In the genomic region with DNA sequence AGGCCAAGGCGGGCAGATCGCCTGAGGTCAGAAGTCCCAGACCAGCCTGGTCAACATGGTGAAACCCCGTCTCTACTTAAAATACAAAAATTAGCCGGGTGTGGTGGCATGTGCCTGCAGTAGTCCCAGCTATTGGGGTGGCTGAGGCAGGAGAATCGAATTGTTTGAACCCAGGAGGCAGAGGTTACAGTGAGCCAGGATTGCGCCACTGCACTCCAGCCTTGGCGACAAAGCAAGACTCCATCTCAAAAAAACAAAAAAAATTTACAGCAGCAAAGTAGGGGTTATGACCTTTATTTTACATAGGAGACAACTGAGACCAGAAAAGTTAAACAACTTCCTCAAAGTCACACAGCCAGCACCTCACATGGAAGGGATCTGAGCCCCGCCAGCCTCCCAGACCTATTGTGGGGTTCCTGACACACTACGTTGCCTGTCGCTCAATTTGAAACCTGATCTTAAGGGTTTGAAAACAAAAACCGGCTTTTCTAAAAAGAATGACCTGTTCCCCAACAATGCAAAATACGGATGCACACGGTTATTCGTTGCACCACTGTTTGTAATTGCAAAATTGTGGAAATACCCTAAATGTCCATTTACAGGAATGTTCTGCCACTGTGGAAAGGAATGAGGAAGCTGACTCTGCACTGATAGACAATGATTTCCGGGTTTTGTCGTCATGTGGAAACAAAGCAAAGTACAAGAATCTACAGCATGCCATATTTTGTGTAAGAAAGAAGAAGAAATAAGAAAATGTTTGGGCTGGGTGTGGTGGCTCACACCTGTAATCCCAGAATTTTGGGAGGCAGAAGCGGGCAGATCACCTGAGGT, we compare ENCODE assay signal across 1 cellular context.
TF ChIP-seq lines count a peak whose summit lies in the region.

No MANE protein-coding gene starts in this region.

TF ChIP-seq in HepG2, 621 proteins besides CTCF, POLR2A, EP300 and RAD21 (continued from another document and continues in another):
- TF ChIP-seq ZNF547 (CRISPR knock-in tag; IDR thresholded peaks at IDR 0.05) (no peak), CBFB (CRISPR knock-in tag; IDR thresholded peaks at IDR 0.05) (no peak), ZKSCAN5 (CRISPR knock-in tag; IDR thresholded peaks at IDR 0.05) (no peak), SALL2 (CRISPR knock-in tag; IDR thresholded peaks at IDR 0.05) (no peak; the same call in 1 of the 2 replicates), ZSCAN20 (CRISPR knock-in tag; IDR thresholded peaks at IDR 0.05; ENCODE audit: borderline replicate concordance) (peak; percentile 95; the same call in 1 of the 2 replicates), MIXL1 (CRISPR knock-in tag; IDR thresholded peaks at IDR 0.05) (peak; percentile 77), PPARG (CRISPR knock-in tag; conservative IDR thresholded peaks at IDR 0.05) (no peak; the same call in none of the 2 replicates), HNF4G (IDR thresholded peaks at IDR 0.05; ENCODE audit: borderline replicate concordance, low read depth, low read length) (no peak; the same call in 1 of the 2 replicates), HNF4G (CRISPR knock-in tag; IDR thresholded peaks at IDR 0.05; ENCODE audit: borderline replicate concordance, low read depth) (no peak), ZNF879 (CRISPR knock-in tag; IDR thresholded peaks at IDR 0.05) (no peak), KDM1A (CRISPR knock-in tag; IDR thresholded peaks at IDR 0.05) (no peak; the same call in 1 of the 2 replicates), MTA1 (CRISPR knock-in tag; IDR thresholded peaks at IDR 0.05; ENCODE audit: borderline replicate concordance) (no peak; the same call in 1 of the 2 replicates), POLR2AphosphoS2 (IDR thresholded peaks at IDR 0.05; ENCODE audit: low read depth, low read length) (no peak), PAX8 (CRISPR knock-in tag; IDR thresholded peaks at IDR 0.05; ENCODE audit: borderline replicate concordance) (no peak), TOE1 (CRISPR knock-in tag; IDR thresholded peaks at IDR 0.05) (peak; percentile 68; the same call in 1 of the 2 replicates), CBX1 (IDR thresholded peaks at IDR 0.05; ENCODE audit: low read depth) (no peak), ATM (IDR thresholded peaks at IDR 0.05; ENCODE audit: borderline replicate concordance) (no peak), ZNF296 (CRISPR knock-in tag; conservative IDR thresholded peaks at IDR 0.05) (no peak), NR1H2 (CRISPR knock-in tag; IDR thresholded peaks at IDR 0.05; ENCODE audit: borderline replicate concordance, low read depth) (no peak), ISL2 (CRISPR knock-in tag; IDR thresholded peaks at IDR 0.05) (peak; percentile 86), RFX3 (CRISPR knock-in tag; IDR thresholded peaks at IDR 0.05) (no peak), REL (CRISPR knock-in tag; conservative IDR thresholded peaks at IDR 0.05) (0 out of 2 replicates have a peak, but pooled peaks have one; percentile 13), ATRX (CRISPR knock-in tag; IDR thresholded peaks at IDR 0.05; ENCODE audit: borderline replicate concordance) (no peak), HOXA9 (CRISPR knock-in tag; IDR thresholded peaks at IDR 0.05; ENCODE audit: borderline replicate concordance) (no peak), RBFOX2 (IDR thresholded peaks at IDR 0.05; ENCODE audit: low read depth, low read length) (no peak), EHMT2 (IDR thresholded peaks at IDR 0.05; ENCODE audit: borderline replicate concordance, low read depth, low read length) (no peak), MYC (CRISPR knock-in tag; IDR thresholded peaks at IDR 0.05; ENCODE audit: borderline replicate concordance) (peak; percentile 37; the same call in 1 of the 2 replicates), HOXA5 (CRISPR knock-in tag; IDR thresholded peaks at IDR 0.05) (no peak), ZNF382 (CRISPR knock-in tag; IDR thresholded peaks at IDR 0.05; ENCODE audit: borderline replicate concordance) (no peak), FOXA1 (IDR thresholded peaks at IDR 0.05) (no peak), FOXA1 (CRISPR knock-in tag; IDR thresholded peaks at IDR 0.05) (peak; percentile 85), NFRKB (IDR thresholded peaks at IDR 0.05) (no peak), CSRNP1 (CRISPR knock-in tag; IDR thresholded peaks at IDR 0.05) (no peak), ZBTB8A (CRISPR knock-in tag; IDR thresholded peaks at IDR 0.05; ENCODE audit: borderline replicate concordance, low read depth) (no peak), CCAR2 (optimal IDR thresholded peaks at IDR 0.05; ENCODE audit: low read depth, low read length) (no peak), CEBPB (IDR thresholded peaks at IDR 0.05; ENCODE audit: borderline replicate concordance, low read depth, low read length) (peak; percentile 99), ZSCAN9 (CRISPR knock-in tag; IDR thresholded peaks at IDR 0.05; ENCODE audit: borderline replicate concordance) (no peak; the same call in 1 of the 2 replicates), YEATS2 (CRISPR knock-in tag; IDR thresholded peaks at IDR 0.05; ENCODE audit: borderline replicate concordance) (no peak; the same call in 1 of the 2 replicates), ZNF20 (CRISPR knock-in tag; IDR thresholded peaks at IDR 0.05) (no peak), ZNF713 (CRISPR knock-in tag; IDR thresholded peaks at IDR 0.05) (no peak), CCDC6 (CRISPR knock-in tag; IDR thresholded peaks at IDR 0.05) (peak; percentile 67; the same call in 1 of the 2 replicates), GATAD2A (CRISPR knock-in tag; IDR thresholded peaks at IDR 0.05) (peak; percentile 82), ZNF441 (CRISPR knock-in tag; IDR thresholded peaks at IDR 0.05; ENCODE audit: borderline replicate concordance) (peak; percentile 76; the same call in 1 of the 2 replicates)
- TF ChIP-seq, protein P1, sequence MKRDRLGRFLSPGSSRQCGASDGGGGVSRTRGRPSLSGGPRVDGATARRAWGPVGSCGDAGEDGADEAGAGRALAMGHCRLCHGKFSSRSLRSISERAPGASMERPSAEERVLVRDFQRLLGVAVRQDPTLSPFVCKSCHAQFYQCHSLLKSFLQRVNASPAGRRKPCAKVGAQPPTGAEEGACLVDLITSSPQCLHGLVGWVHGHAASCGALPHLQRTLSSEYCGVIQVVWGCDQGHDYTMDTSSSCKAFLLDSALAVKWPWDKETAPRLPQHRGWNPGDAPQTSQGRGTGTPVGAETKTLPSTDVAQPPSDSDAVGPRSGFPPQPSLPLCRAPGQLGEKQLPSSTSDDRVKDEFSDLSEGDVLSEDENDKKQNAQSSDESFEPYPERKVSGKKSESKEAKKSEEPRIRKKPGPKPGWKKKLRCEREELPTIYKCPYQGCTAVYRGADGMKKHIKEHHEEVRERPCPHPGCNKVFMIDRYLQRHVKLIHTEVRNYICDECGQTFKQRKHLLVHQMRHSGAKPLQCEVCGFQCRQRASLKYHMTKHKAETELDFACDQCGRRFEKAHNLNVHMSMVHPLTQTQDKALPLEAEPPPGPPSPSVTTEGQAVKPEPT (CRISPR knock-in tag; IDR thresholded peaks at IDR 0.05; ENCODE audit: low read depth): no peak
- TF ChIP-seq, protein P2, sequence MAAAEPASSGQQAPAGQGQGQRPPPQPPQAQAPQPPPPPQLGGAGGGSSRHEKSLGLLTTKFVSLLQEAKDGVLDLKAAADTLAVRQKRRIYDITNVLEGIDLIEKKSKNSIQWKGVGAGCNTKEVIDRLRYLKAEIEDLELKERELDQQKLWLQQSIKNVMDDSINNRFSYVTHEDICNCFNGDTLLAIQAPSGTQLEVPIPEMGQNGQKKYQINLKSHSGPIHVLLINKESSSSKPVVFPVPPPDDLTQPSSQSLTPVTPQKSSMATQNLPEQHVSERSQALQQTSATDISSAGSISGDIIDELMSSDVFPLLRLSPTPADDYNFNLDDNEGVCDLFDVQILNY (CRISPR knock-in tag; conservative IDR thresholded peaks at IDR 0.05): no peak
- TF ChIP-seq, protein P3, sequence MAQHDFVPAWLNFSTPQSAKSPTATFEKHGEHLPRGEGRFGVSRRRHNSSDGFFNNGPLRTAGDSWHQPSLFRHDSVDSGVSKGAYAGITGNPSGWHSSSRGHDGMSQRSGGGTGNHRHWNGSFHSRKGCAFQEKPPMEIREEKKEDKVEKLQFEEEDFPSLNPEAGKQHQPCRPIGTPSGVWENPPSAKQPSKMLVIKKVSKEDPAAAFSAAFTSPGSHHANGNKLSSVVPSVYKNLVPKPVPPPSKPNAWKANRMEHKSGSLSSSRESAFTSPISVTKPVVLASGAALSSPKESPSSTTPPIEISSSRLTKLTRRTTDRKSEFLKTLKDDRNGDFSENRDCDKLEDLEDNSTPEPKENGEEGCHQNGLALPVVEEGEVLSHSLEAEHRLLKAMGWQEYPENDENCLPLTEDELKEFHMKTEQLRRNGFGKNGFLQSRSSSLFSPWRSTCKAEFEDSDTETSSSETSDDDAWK (CRISPR knock-in tag; IDR thresholded peaks at IDR 0.05): no peak
- TF ChIP-seq, protein P4, sequence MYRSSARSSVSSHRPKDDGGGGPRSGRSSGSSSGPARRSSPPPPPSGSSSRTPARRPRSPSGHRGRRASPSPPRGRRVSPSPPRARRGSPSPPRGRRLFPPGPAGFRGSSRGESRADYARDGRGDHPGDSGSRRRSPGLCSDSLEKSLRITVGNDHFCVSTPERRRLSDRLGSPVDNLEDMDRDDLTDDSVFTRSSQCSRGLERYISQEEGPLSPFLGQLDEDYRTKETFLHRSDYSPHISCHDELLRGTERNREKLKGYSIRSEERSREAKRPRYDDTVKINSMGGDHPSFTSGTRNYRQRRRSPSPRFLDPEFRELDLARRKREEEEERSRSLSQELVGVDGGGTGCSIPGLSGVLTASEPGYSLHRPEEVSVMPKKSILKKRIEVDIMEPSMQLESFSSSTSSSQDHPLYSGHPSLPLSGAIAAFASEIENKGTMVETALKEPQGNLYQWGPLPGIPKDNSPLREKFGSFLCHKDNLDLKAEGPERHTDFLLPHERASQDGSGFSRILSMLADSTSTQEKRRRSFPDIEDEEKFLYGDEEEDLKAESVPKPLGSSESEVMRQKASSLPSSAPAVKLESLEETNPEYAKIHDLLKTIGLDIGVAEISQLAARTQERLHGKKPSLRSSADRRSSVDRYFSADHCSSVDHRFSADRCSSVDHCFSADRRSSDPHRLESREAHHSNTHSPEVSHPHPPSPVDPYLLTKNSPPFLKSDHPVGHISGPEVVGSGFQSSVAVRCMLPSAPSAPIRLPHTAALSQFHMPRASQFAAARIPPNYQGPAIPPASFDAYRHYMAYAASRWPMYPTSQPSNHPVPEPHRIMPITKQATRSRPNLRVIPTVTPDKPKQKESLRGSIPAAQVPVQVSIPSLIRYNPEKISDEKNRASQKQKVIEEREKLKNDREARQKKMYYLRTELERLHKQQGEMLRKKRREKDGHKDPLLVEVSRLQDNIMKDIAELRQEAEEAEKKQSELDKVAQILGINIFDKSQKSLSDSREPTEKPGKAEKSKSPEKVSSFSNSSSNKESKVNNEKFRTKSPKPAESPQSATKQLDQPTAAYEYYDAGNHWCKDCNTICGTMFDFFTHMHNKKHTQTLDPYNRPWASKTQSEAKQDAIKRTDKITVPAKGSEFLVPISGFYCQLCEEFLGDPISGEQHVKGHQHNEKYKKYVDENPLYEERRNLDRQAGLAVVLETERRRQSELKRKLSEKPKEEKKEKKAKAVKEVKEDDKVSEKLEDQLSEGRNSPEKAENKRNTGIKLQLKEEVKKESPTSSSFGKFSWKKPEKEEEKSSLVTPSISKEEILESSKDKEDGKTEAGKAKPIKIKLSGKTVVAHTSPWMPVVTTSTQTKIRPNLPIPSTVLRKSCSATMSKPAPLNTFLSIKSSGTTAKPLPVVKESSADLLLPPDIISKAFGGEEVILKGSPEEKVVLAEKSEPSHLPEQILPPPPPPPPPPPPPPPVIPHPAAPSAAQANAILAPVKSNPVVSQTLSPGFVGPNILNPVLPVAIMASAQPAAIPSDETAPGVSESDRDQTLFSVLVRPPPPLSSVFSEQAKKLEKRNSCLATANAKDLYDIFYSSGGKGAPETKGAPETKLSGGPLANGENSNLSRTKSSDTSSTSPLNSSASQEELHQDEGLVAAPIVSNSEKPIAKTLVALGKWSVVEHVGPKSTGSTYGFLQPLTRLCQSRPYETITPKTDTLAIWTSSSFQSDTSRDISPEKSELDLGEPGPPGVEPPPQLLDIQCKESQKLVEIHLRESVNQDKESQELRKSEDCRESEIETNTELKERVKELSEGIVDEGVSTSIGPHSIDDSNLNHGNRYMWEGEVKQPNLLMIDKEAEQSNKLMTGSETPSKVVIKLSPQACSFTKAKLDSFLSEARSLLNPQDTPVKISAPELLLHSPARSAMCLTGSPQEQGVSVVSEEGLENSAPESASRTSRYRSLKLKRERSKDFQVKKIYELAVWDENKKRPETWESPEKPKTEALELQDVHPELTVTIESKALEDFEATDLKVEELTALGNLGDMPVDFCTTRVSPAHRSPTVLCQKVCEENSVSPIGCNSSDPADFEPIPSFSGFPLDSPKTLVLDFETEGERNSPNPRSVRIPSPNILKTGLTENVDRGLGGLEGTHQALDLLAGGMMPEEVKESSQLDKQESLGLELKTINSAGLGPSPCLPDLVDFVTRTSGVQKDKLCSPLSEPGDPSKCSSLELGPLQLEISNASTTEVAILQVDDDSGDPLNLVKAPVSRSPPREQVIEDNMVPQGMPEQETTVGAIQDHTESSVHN (CRISPR knock-in tag; IDR thresholded peaks at IDR 0.05): no peak; the same call in 1 of the 2 replicates
- TF ChIP-seq, protein P5, sequence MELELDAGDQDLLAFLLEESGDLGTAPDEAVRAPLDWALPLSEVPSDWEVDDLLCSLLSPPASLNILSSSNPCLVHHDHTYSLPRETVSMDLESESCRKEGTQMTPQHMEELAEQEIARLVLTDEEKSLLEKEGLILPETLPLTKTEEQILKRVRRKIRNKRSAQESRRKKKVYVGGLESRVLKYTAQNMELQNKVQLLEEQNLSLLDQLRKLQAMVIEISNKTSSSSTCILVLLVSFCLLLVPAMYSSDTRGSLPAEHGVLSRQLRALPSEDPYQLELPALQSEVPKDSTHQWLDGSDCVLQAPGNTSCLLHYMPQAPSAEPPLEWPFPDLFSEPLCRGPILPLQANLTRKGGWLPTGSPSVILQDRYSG (CRISPR knock-in tag; IDR thresholded peaks at IDR 0.05): no peak
- TF ChIP-seq, protein P6, sequence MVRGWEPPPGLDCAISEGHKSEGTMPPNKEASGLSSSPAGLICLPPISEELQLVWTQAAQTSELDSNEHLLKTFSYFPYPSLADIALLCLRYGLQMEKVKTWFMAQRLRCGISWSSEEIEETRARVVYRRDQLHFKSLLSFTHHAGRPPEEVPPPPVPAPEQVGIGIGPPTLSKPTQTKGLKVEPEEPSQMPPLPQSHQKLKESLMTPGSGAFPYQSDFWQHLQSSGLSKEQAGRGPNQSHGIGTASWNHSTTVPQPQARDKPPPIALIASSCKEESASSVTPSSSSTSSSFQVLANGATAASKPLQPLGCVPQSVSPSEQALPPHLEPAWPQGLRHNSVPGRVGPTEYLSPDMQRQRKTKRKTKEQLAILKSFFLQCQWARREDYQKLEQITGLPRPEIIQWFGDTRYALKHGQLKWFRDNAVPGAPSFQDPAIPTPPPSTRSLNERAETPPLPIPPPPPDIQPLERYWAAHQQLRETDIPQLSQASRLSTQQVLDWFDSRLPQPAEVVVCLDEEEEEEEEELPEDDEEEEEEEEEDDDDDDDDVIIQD (CRISPR knock-in tag; IDR thresholded peaks at IDR 0.05; ENCODE audit: low read depth): peak; percentile 77
